In the genomic region with DNA sequence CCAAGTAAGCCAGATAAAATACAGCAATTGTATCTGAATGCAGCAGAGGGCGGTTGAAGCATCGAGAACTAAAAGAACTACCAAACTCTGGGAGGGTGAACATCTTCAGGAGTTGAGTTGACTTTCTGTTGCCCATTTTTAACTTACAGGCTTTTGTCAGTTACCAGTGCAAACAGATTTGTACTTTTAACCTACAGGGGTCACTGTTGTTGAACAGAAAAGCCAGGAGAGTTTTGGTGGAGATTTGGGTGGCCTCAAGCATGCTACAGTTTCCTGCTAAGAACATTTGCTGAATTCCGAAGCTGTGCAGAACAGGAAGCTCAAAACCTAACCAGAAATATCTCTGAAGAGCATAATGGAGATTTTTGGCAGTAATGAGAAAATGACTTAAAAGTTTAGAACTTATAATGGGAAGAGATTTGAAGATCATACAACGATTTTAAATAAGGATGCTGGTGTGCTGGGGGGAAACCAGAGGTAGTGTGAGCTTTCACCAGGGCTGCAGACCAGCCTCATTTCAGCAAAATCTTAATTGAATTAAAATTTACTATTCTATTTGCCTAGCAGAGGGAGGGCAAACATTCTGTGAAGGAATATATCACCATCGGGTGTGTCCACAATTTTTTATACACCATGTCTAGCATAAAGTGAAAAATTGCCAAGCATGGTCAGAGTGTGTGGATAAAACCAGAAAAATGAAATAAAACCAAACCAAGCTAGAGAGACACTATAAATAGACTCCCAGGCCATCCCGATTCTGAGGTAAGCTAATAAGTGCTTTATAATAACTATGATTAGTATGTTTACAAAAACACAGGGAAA, we compare ENCODE assay signal across 8 cellular contexts.
A peak's percentile ranks its signal among the peaks of the same experiment; 100 is the strongest.
DNase-seq lines count a peak whose midpoint lies in the region; ATAC-seq and TF ChIP-seq lines count a peak whose summit lies in the region.

No MANE protein-coding gene starts in this region.

- ATAC-seq in GM18909 (IDR thresholded peaks at IDR 0.05; ENCODE audit: poor library complexity, unreplicated experiment) (peak; percentile 79), HG03378 (IDR thresholded peaks at IDR 0.05; ENCODE audit: unreplicated experiment) (peak; percentile 81)
- ATAC-seq in naive thymus-derived CD4-positive, alpha-beta T cell, result peak; percentile 54

- peaks cover 0 to 2% (median 0%) of the 10 kb centered on the region in 7 donors for H3K9me3 Mint-ChIP-seq in CD14-positive monocyte
- no peaks in the 10 kb centered on the region for H3K9me3 Mint-ChIP-seq in naive thymus-derived CD4-positive, alpha-beta T cell

- no peaks in the 10 kb centered on the region for H3K4me1 Mint-ChIP-seq in CD14-positive monocyte
- no peaks in the 10 kb centered on the region for H3K4me1 Mint-ChIP-seq in naive thymus-derived CD4-positive, alpha-beta T cell

- H3K27me3 ChIP-seq in Peyer's patch, result no peaks in the 10 kb centered on the region
- no peaks in the 10 kb centered on the region for H3K27me3 ChIP-seq in naive thymus-derived CD4-positive, alpha-beta T cell (ENCODE audit: control insufficient read depth in 2 of 2, insufficient read depth in 2 of 2, low read length in 2 of 2)

- intact Hi-C loops in CD14-positive monocyte (cut with micrococcal nuclease) (loop anchor here in 1 of 2 donors (10.0 kb wide), 1 partner anchor 320 kb away; no protein-coding TSS in a partner anchor), lower leg skin (cut with DNase I; ENCODE audit: low total_unique reads) (no loop called here)
- intact Hi-C loops in naive thymus-derived CD4-positive, alpha-beta T cell (cut with micrococcal nuclease), result loop anchor here (1.0 to 2.0 kb wide), 4 partner anchors 93 to 532 kb away; no protein-coding TSS in a partner anchor

- TF ChIP-seq CTCF in CD14-positive monocyte (IDR thresholded peaks at IDR 0.05), result peak; percentile 47
- TF ChIP-seq CTCF in Peyer's patch (IDR thresholded peaks at IDR 0.05), result peak in 5 of 6 experiments; percentile 22 to 75 (median 61)
- no peak for TF ChIP-seq CTCF in lower leg skin (IDR thresholded peaks at IDR 0.05)

- H3K27ac ChIP-seq in Peyer's patch, result no peak overlapping the region
- H3K27ac ChIP-seq in naive thymus-derived CD4-positive, alpha-beta T cell (ENCODE audit: low read depth, low read length), result no peak overlapping the region

- H3K4me3 ChIP-seq in Peyer's patch (no peak overlapping the region), lower leg skin (ENCODE audit: low read depth, poor library complexity, severe bottlenecking) (no peak overlapping the region)
- no peak overlapping the region for H3K4me3 ChIP-seq in naive thymus-derived CD4-positive, alpha-beta T cell (ENCODE audit: low read length)

- DNase-seq in CD14-positive monocyte (ENCODE audit: low spot score), result no peak
- DNase-seq in Peyer's patch, result no peak
- DNase-seq in erythroblast (lab: John Stamatoyannopoulos, UW), result peak; percentile 3 to 10
- peak in 6 of 9 donors; percentile 1 to 58 (median 44) for DNase-seq in naive thymus-derived CD4-positive, alpha-beta T cell
- DNase-seq in lower leg skin (ENCODE audit: low spot score in 2 of 2), result no peak
- DNase-seq in DMS114 treated with DMSO at 0.1 percent for 48 hours (lab: John Stamatoyannopoulos, UW; ENCODE audit: unreplicated experiment), result no peak

- H3K4me1 ChIP-seq in Peyer's patch, result no peaks in the 10 kb centered on the region
- H3K4me1 ChIP-seq in naive thymus-derived CD4-positive, alpha-beta T cell (ENCODE audit: control insufficient read depth in 2 of 2, insufficient read depth in 2 of 2, low read length in 2 of 2), result no peaks in the 10 kb centered on the region

- 48 to 52% methylated on average over 6 of the region's 6 CpGs for WGBS in lower leg skin, 2 donors

- no peaks in the 10 kb centered on the region for H3K9me3 ChIP-seq in Peyer's patch
- H3K9me3 ChIP-seq in naive thymus-derived CD4-positive, alpha-beta T cell (ENCODE audit: control insufficient read depth in 2 of 3, low read length in 3 of 3), result no peaks in the 10 kb centered on the region

- no peak overlapping the region for H3K27ac Mint-ChIP-seq in CD14-positive monocyte
- no peak overlapping the region for H3K27ac Mint-ChIP-seq in naive thymus-derived CD4-positive, alpha-beta T cell

- no peak overlapping the region for H3K4me3 Mint-ChIP-seq in CD14-positive monocyte
- no peak overlapping the region for H3K4me3 Mint-ChIP-seq in naive thymus-derived CD4-positive, alpha-beta T cell

- no peaks in the 10 kb centered on the region for H3K27me3 Mint-ChIP-seq in CD14-positive monocyte (ENCODE audit: low read depth in 3 of 3)
- H3K27me3 Mint-ChIP-seq in naive thymus-derived CD4-positive, alpha-beta T cell, result no peaks in the 10 kb centered on the region

- H3K36me3 ChIP-seq in Peyer's patch, result peaks cover 0 to 4% (median 0%) of the 10 kb centered on the region in 3 donors
- H3K36me3 ChIP-seq in naive thymus-derived CD4-positive, alpha-beta T cell (ENCODE audit: control insufficient read depth in 2 of 3, insufficient read depth in 3 of 3, low read length in 3 of 3), result no peaks in the 10 kb centered on the region

- TF ChIP-seq POLR2A in Peyer's patch (IDR thresholded peaks at IDR 0.05) (no peak), erythroblast (IDR thresholded peaks at IDR 0.05; ENCODE audit: low read length) (no peak), lower leg skin (IDR thresholded peaks at IDR 0.05) (no peak)

- POLR2A ChIA-PET in naive thymus-derived CD4-positive, alpha-beta T cell (lab: Charles Lee), result no interaction called here

- H3K36me3 Mint-ChIP-seq in CD14-positive monocyte, result no peaks in the 10 kb centered on the region
- peaks cover 0 to 16% (median 7%) of the 10 kb centered on the region in 5 donors for H3K36me3 Mint-ChIP-seq in naive thymus-derived CD4-positive, alpha-beta T cell

- CTCF ChIA-PET in naive thymus-derived CD4-positive, alpha-beta T cell (lab: Charles Lee), result interaction anchor here (0.6 to 0.8 kb wide), 2 partner anchors 19 to 375 kb away, joined by 3 to 8 read pairs; no protein-coding TSS in a partner anchor

Comparison
In these comparisons a context has a peak if more than half of its experiments do, and no peak if none do; other contexts are left out.
1. DNase-seq: peak in erythroblast (2 of 2) and naive thymus-derived CD4-positive, alpha-beta T cell (6 of 9); none in CD14-positive monocyte (single experiment), Peyer's patch (0 of 3), lower leg skin (0 of 2) and DMS114 treated with DMSO at 0.1 percent for 48 hours (single experiment).
2. CTCF ChIP-seq: peak in CD14-positive monocyte (single experiment) and Peyer's patch (5 of 6); none in lower leg skin (0 of 3).
3. Peak in every context shown above with its lines, with median percentiles within 50 percentile points of each other: ATAC-seq.